8 cellular contexts compared by ENCODE assay signal in genomic region chr2:60515751-60516226, GRCh38. TPM values are rescaled to one million over a fixed set of nuclear protein-coding genes. Genes with fewer than 3 reads are reported as not detected.
DNase-seq lines count a peak whose midpoint lies in the region; ATAC-seq and TF ChIP-seq lines count a peak whose summit lies in the region.

No MANE protein-coding gene starts in this region.

- peak; percentile 41 to 42 for ATAC-seq in CD4-positive, CD25-positive, alpha-beta regulatory T cell (ENCODE audit: low read depth in 2 of 2)
- ATAC-seq in HG03135 (IDR thresholded peaks at IDR 0.05; ENCODE audit: unreplicated experiment) = peak; percentile 88
- peak; percentile 34 to 69 (median 44) for ATAC-seq in natural killer cell

- no peak for TF ChIP-seq CTCF in natural killer cell (IDR thresholded peaks at IDR 0.05)

- H3K36me3 ChIP-seq in CD4-positive, CD25-positive, alpha-beta regulatory T cell (ENCODE audit: control insufficient read depth, insufficient read depth, low read length) = no peaks in the 10 kb centered on the region

- no peak overlapping the region for H3K4me3 ChIP-seq in CD4-positive, CD25-positive, alpha-beta regulatory T cell (ENCODE audit: low read depth, low read length)

- H3K4me1 ChIP-seq in CD4-positive, CD25-positive, alpha-beta regulatory T cell (ENCODE audit: control insufficient read depth, insufficient read depth, low read length, poor library complexity, severe bottlenecking) = no peaks in the 10 kb centered on the region

- no peak overlapping the region for H3K4me3 Mint-ChIP-seq in CD4-positive, CD25-positive, alpha-beta regulatory T cell
- H3K4me3 Mint-ChIP-seq in natural killer cell = no peak overlapping the region

- H3K9me3 ChIP-seq in CD4-positive, CD25-positive, alpha-beta regulatory T cell (ENCODE audit: control insufficient read depth in 2 of 2, low read length in 2 of 2) = no peaks in the 10 kb centered on the region

- DNase-seq in CD4-positive, CD25-positive, alpha-beta regulatory T cell = no peak
- DNase-seq in GM19240 (ENCODE audit: insufficient read length, low spot score) (peak; percentile 28), T1000 (lab: John Stamatoyannopoulos, UW) (peak; percentile 26), natural killer cell (no peak), globus pallidus (ENCODE audit: low spot score) (no peak), NCI-H1694 (lab: John Stamatoyannopoulos, UW) (no peak), medulla oblongata (ENCODE audit: extremely low spot score) (no peak)

- H3K9me3 Mint-ChIP-seq in CD4-positive, CD25-positive, alpha-beta regulatory T cell = peaks cover 0 to 2% (median 0%) of the 10 kb centered on the region in 7 donors
- H3K9me3 Mint-ChIP-seq in natural killer cell = no peaks in the 10 kb centered on the region

- intact Hi-C loops in natural killer cell (cut with micrococcal nuclease) = no loop called here

- H3K27ac ChIP-seq in CD4-positive, CD25-positive, alpha-beta regulatory T cell (ENCODE audit: insufficient read depth, low read length, poor library complexity, severe bottlenecking) = no peak overlapping the region

- H3K27ac Mint-ChIP-seq in CD4-positive, CD25-positive, alpha-beta regulatory T cell = no peak overlapping the region
- no peak overlapping the region for H3K27ac Mint-ChIP-seq in natural killer cell

- H3K27me3 ChIP-seq in CD4-positive, CD25-positive, alpha-beta regulatory T cell (ENCODE audit: control insufficient read depth, insufficient read depth, low read length) = no peaks in the 10 kb centered on the region

- H3K4me1 Mint-ChIP-seq in CD4-positive, CD25-positive, alpha-beta regulatory T cell = no peaks in the 10 kb centered on the region
- H3K4me1 Mint-ChIP-seq in natural killer cell = no peaks in the 10 kb centered on the region

- H3K36me3 Mint-ChIP-seq in CD4-positive, CD25-positive, alpha-beta regulatory T cell = no peaks in the 10 kb centered on the region
- no peaks in the 10 kb centered on the region for H3K36me3 Mint-ChIP-seq in natural killer cell

- peaks cover 11% of the 10 kb centered on the region for H3K27me3 Mint-ChIP-seq in CD4-positive, CD25-positive, alpha-beta regulatory T cell
- peaks cover 12 to 33% of the 10 kb centered on the region in 2 donors for H3K27me3 Mint-ChIP-seq in natural killer cell (ENCODE audit: low read depth in 2 of 2)

RNA-seq across cellular contexts. Expression of gene BCL11A, which starts 37.7 kb away (rescaled TPM):
- total RNA-seq in CD4-positive, CD25-positive, alpha-beta regulatory T cell = 2.0 TPM
- polyA plus RNA-seq in CD4-positive, CD25-positive, alpha-beta regulatory T cell = under 1 TPM in 3 of 4 donors, not detected in 1; 0.17 to 0.42 (median 0.18) TPM
- total RNA-seq in natural killer cell = 1 to 10 TPM; 2.6 to 3.5 (median 3.0) TPM

Comparison
In these comparisons a context has a peak if more than half of its experiments do, and no peak if none do; other contexts are left out.
1. DNase-seq: peak in GM19240 (single experiment) and T1000 (single experiment); none in CD4-positive, CD25-positive, alpha-beta regulatory T cell (0 of 3), natural killer cell (single experiment), globus pallidus (single experiment), NCI-H1694 (single experiment) and medulla oblongata (single experiment).
2. Peak in every context shown above with its lines, with median percentiles within 50 percentile points of each other: ATAC-seq.